Comparison of ENCODE assay signal across 8 cellular contexts in genomic region chr2:224585205-224586088, GRCh38. TPM values are rescaled to one million over a fixed set of nuclear protein-coding genes. Genes with fewer than 3 reads are reported as not detected.
DNase-seq lines count a peak whose midpoint lies in the region; ATAC-seq and TF ChIP-seq lines count a peak whose summit lies in the region.

Gene CUL3 (minus strand): TSS chr2:224585363. CDS start chr2:224585009, 354 bp downstream.

- TF ChIP-seq CTCF in KMS-11 (conservative IDR thresholded peaks at IDR 0.05; ENCODE audit: low read depth, low read length) (no peak), Peyer's patch (IDR thresholded peaks at IDR 0.05) (no peak), esophagus muscularis mucosa (IDR thresholded peaks at IDR 0.05) (no peak)

- H3K27ac ChIP-seq in KMS-11 (peak within 1 kb of the TSS; percentile 66), Peyer's patch (peak within 1 kb of the TSS; percentile 92 to 99 (median 93)), esophagus muscularis mucosa (replicated peaks in 1 of 4) (peak within 1 kb of the TSS; percentile 90 to 94 (median 91))

- TF ChIP-seq POLR2A in Peyer's patch (IDR thresholded peaks at IDR 0.05) (peak; percentile 82 to 84), esophagus muscularis mucosa (IDR thresholded peaks at IDR 0.05; ENCODE audit: low read depth) (peak; percentile 63)

- H3K9me3 ChIP-seq in Peyer's patch = no peaks in the 10 kb centered on the region
- no peaks in the 10 kb centered on the region for H3K9me3 ChIP-seq in esophagus muscularis mucosa

- H3K4me1 ChIP-seq in KMS-11 (ENCODE audit: low read depth, poor library complexity, severe bottlenecking) (peaks cover 14% of the 10 kb centered on the region), Peyer's patch (peaks cover 0 to 35% (median 0%) of the 10 kb centered on the region in 4 donors), esophagus muscularis mucosa (peaks cover 27 to 45% (median 44%) of the 10 kb centered on the region in 4 donors)

- DNase-seq in DMS53 treated with DMSO at 0.1 percent for 48 hours (lab: John Stamatoyannopoulos, UW; ENCODE audit: unreplicated experiment) (peak; percentile 87), Peyer's patch (peak; percentile 99 to 100 (median 100)), esophagus muscularis mucosa (ENCODE audit: extremely low spot score) (peak; percentile 100), myocyte (ENCODE audit: low read depth) (peak; percentile 99)
- DNase-seq in activated T-cell treated with anti-CD3 and anti-CD28 coated beads, Interleukin-2, amount 50 U/mL, for 48 hours = peak; percentile 99 to 100
- peak; percentile 98 to 99 for DNase-seq in stimulated activated CD8-positive, alpha-beta memory T cell treated with anti-CD3 and anti-CD28 coated beads, Interleukin-7, amount 100 ng/mL, for 48 hours (ENCODE audit: extremely low read depth in 1 of 2, low read depth in 1 of 2)

- peak; percentile 77 for ATAC-seq in GM21737 (IDR thresholded peaks at IDR 0.05; ENCODE audit: unreplicated experiment)

- H4K20me1 ChIP-seq in KMS-11 (ENCODE audit: insufficient read depth) = peaks cover 25% of the 10 kb centered on the region; the same call in 1 of the 2 replicates

- H2AFZ ChIP-seq in KMS-11 (ENCODE audit: low read depth) = peak within 1 kb of the TSS; percentile 51

- WGBS in esophagus muscularis mucosa = under 1% methylated on average over 45 of the region's 68 CpGs

- H3K36me3 ChIP-seq in KMS-11 (ENCODE audit: insufficient read depth) (no peaks in the 10 kb centered on the region), Peyer's patch (no peaks in the 10 kb centered on the region), esophagus muscularis mucosa (no peaks in the 10 kb centered on the region)

- H3K4me3 ChIP-seq in KMS-11 (IDR thresholded peaks at IDR 0.05; ENCODE audit: insufficient read depth, low read depth, low read length) = peak within 1 kb of the TSS; percentile 75
- peak within 1 kb of the TSS; percentile 79 to 96 (median 84) for H3K4me3 ChIP-seq in Peyer's patch
- H3K4me3 ChIP-seq in esophagus muscularis mucosa = peak within 1 kb of the TSS; percentile 78 to 91 (median 79)

- intact Hi-C loops in esophagus muscularis mucosa (cut with DNase I) = loop anchor here (10.0 kb wide), 1 partner anchor 61 kb away; no protein-coding TSS in a partner anchor

- no peak for TF ChIP-seq EP300 in esophagus muscularis mucosa (IDR thresholded peaks at IDR 0.05)

- H3K27me3 ChIP-seq in KMS-11 (ENCODE audit: insufficient read depth, low read depth) = no peaks in the 10 kb centered on the region
- H3K27me3 ChIP-seq in Peyer's patch = no peaks in the 10 kb centered on the region
- H3K27me3 ChIP-seq in esophagus muscularis mucosa = no peaks in the 10 kb centered on the region

- peak within 1 kb of the TSS; percentile 72 for H3K9ac ChIP-seq in KMS-11

- peaks cover 40% of the 10 kb centered on the region for H3K79me2 ChIP-seq in KMS-11 (ENCODE audit: insufficient read depth, low read depth)

- peak within 1 kb of the TSS; percentile 90 for H3K4me2 ChIP-seq in KMS-11

RNA-seq across cellular contexts. Expression of gene CUL3, which starts in this region (rescaled TPM):
- total RNA-seq in Peyer's patch (10 to 100 TPM; 40.5 to 96.6 (median 77.1) TPM), esophagus muscularis mucosa (10 to 100 TPM; 50.9 to 66.4 (median 59.7) TPM), myocyte (86.4 and 92.3 TPM in 2 replicates)
- polyA plus RNA-seq in myocyte (2012) = 52.2 TPM

Comparison
In these comparisons a context has a peak if more than half of its experiments do, and no peak if none do; other contexts are left out.
1. Peak in every context shown above with its lines: DNase-seq, ATAC-seq, H3K4me3 ChIP-seq and H3K27ac ChIP-seq.